ENCODE assay signal across 18 cellular contexts in genomic region chr9:134341929-134342745, GRCh38. TPM values are rescaled to one million over a fixed set of nuclear protein-coding genes. Genes with fewer than 3 reads are reported as not detected.
DNase-seq lines count a peak whose midpoint lies in the region; ATAC-seq, FAIRE-seq and TF ChIP-seq lines count a peak whose summit lies in the region.
"Had no signal": no experiment of that assay in that cellular context is flagged by ENCODE, and none has a peak within 500 bp of the region (broad histone marks: within the 10 kb centered on the region; RNA-seq: fewer than 3 reads in every experiment).

No MANE protein-coding gene starts in this region.

- H3K27me3 ChIP-seq in endodermal cell (ENCODE audit: control insufficient read depth, insufficient read depth, low read length, poor library complexity, severe bottlenecking): no peaks in the 10 kb centered on the region
- no peaks in the 10 kb centered on the region for H3K27me3 ChIP-seq in pancreas
- H3K27me3 ChIP-seq in upper lobe of left lung: no peaks in the 10 kb centered on the region

- H3K4me3 Mint-ChIP-seq in activated naive CD4-positive, alpha-beta T cell treated with anti-CD3 and anti-CD28 coated beads, Interleukin-2, amount 10 ng/mL, durations not matched to agents 7 days and 5 days: no peak overlapping the region
- no peak overlapping the region for H3K4me3 Mint-ChIP-seq in endodermal cell
- H3K4me3 Mint-ChIP-seq: activated CD4-positive, alpha-beta memory T cell treated with anti-CD3 and anti-CD28 coated beads, Interleukin-2, amount 10 ng/mL, durations not matched to agents 7 days and 5 days; activated T-cell treated with anti-CD3 and anti-CD28 coated beads, Interleukin-2, amount 50 U/mL, for 72 hours; CD4-positive, alpha-beta T cell had no signal

- H3K4me3 ChIP-seq in endodermal cell (ENCODE audit: low read length) (no peak overlapping the region), pancreas (no peak overlapping the region), upper lobe of left lung (no peak overlapping the region)
- H3K4me3 ChIP-seq: mucosa of descending colon had no signal

- H3K36me3 Mint-ChIP-seq in activated naive CD4-positive, alpha-beta T cell treated with anti-CD3 and anti-CD28 coated beads, Interleukin-2, amount 10 ng/mL, durations not matched to agents 7 days and 5 days: no peaks in the 10 kb centered on the region
- no peaks in the 10 kb centered on the region for H3K36me3 Mint-ChIP-seq in endodermal cell (ENCODE audit: low read depth)

- H3K27me3 Mint-ChIP-seq in activated naive CD4-positive, alpha-beta T cell treated with anti-CD3 and anti-CD28 coated beads, Interleukin-2, amount 10 ng/mL, durations not matched to agents 7 days and 5 days: peaks cover 8% of the 10 kb centered on the region
- H3K27me3 Mint-ChIP-seq in endodermal cell (ENCODE audit: insufficient read depth): no peaks in the 10 kb centered on the region
- H3K27me3 Mint-ChIP-seq: activated CD4-positive, alpha-beta memory T cell treated with anti-CD3 and anti-CD28 coated beads, Interleukin-2, amount 10 ng/mL, durations not matched to agents 7 days and 5 days; CD4-positive, alpha-beta T cell had no signal

- H3K9me3 Mint-ChIP-seq in activated naive CD4-positive, alpha-beta T cell treated with anti-CD3 and anti-CD28 coated beads, Interleukin-2, amount 10 ng/mL, durations not matched to agents 7 days and 5 days: no peaks in the 10 kb centered on the region
- no peaks in the 10 kb centered on the region for H3K9me3 Mint-ChIP-seq in endodermal cell
- H3K9me3 Mint-ChIP-seq: activated CD4-positive, alpha-beta memory T cell treated with anti-CD3 and anti-CD28 coated beads, Interleukin-2, amount 10 ng/mL, durations not matched to agents 7 days and 5 days; activated T-cell treated with anti-CD3 and anti-CD28 coated beads, Interleukin-2, amount 50 U/mL, for 72 hours; CD4-positive, alpha-beta T cell had no signal

- H3K36me3 ChIP-seq in endodermal cell (ENCODE audit: control insufficient read depth, insufficient read depth, low read length): no peaks in the 10 kb centered on the region
- H3K36me3 ChIP-seq in pancreas: no peaks in the 10 kb centered on the region
- no peaks in the 10 kb centered on the region for H3K36me3 ChIP-seq in upper lobe of left lung

- CTCF ChIA-PET in activated naive CD4-positive, alpha-beta T cell treated with anti-CD3 and anti-CD28 coated beads, Interleukin-2, amount 10 ng/mL, durations not matched to agents 7 days and 5 days (lab: Charles Lee): no interaction called here

- TF ChIP-seq CTCF in endodermal cell (conservative IDR thresholded peaks at IDR 0.05) (no peak), pancreas (IDR thresholded peaks at IDR 0.05) (no peak), upper lobe of left lung (IDR thresholded peaks at IDR 0.05) (no peak)

- H3K4me1 ChIP-seq in endodermal cell (ENCODE audit: control insufficient read depth, insufficient read depth, low read length) (no peaks in the 10 kb centered on the region), pancreas (peaks cover 26 to 41% (median 40%) of the 10 kb centered on the region in 3 donors), upper lobe of left lung (peaks cover 88 to 100% (median 94%) of the 10 kb centered on the region in 4 donors)

- H3K4me1 Mint-ChIP-seq in activated naive CD4-positive, alpha-beta T cell treated with anti-CD3 and anti-CD28 coated beads, Interleukin-2, amount 10 ng/mL, durations not matched to agents 7 days and 5 days: peaks cover 12% of the 10 kb centered on the region
- H3K4me1 Mint-ChIP-seq in endodermal cell: peaks cover 8% of the 10 kb centered on the region

- H3K9me3 ChIP-seq in endodermal cell (ENCODE audit: control insufficient read depth, low read length): no peaks in the 10 kb centered on the region
- H3K9me3 ChIP-seq in pancreas: no peaks in the 10 kb centered on the region
- H3K9me3 ChIP-seq in upper lobe of left lung: no peaks in the 10 kb centered on the region
- H3K9me3 ChIP-seq: mucosa of descending colon had no signal

- WGBS in endodermal cell (ENCODE audit: insufficient coverage in 1 of 2, insufficient read length in 1 of 2), 2 experiments: 93 to 99% methylated on average over 12 to 19 of the region's 19 CpGs
- 81 to 83% methylated on average over 19 of the region's 19 CpGs for WGBS in pancreas, 2 donors
- WGBS in upper lobe of left lung, 2 donors: 94 to 98% methylated on average over 10 to 18 of the region's 19 CpGs

- H3K27ac ChIP-seq in endodermal cell (ENCODE audit: low read depth, low read length): no peak overlapping the region
- peak overlapping the region; percentile 67 to 81 (median 72) for H3K27ac ChIP-seq in pancreas
- H3K27ac ChIP-seq in upper lobe of left lung: peak overlapping the region; percentile 74 to 90 (median 76)
- H3K27ac ChIP-seq: 22Rv1 had no signal

- intact Hi-C loops in pancreas (cut with DNase I): no loop called here

- no peak for DNase-seq in activated naive CD4-positive, alpha-beta T cell treated with anti-CD3 and anti-CD28 coated beads, Interleukin-2, amount 10 ng/mL, durations not matched to agents 7 days and 5 days
- DNase-seq in activated naive CD4-positive, alpha-beta T cell treated with anti-CD3 and anti-CD28 coated beads, Interleukin-2, amount 50 U/mL, for 16 hours: no peak
- DNase-seq in endodermal cell: no peak
- no peak for DNase-seq in pancreas
- no peak for DNase-seq in upper lobe of left lung
- no peak for DNase-seq in T-helper 1 cell
- no peak for DNase-seq in HuH-7.5 (ENCODE audit: low spot score)
- DNase-seq: activated CD4-positive, alpha-beta memory T cell treated with anti-CD3 and anti-CD28 coated beads, Interleukin-2, amount 10 ng/mL, durations not matched to agents 7 days and 5 days; activated T-cell treated with anti-CD3 and anti-CD28 coated beads, Interleukin-2, amount 50 U/mL, for 72 hours; CD4-positive, alpha-beta T cell; cerebellar nuclear complex; islet precursor cell; NCI-H1694 treated with DMSO at 0.1 percent for 48 hours; NCI-H526; PC-3 had no signal

- ATAC-seq in pancreas: no peak
- ATAC-seq in upper lobe of left lung (ENCODE audit: low FRiP score in 2 of 2): no peak
- ATAC-seq in GM21528 (IDR thresholded peaks at IDR 0.05; ENCODE audit: low FRiP score, unreplicated experiment): no peak
- ATAC-seq: activated T-cell treated with anti-CD3 and anti-CD28 coated beads, Interleukin-2, amount 50 U/mL, for 72 hours; PC-3 had no signal

- no peak overlapping the region for H3K9ac ChIP-seq in endodermal cell (ENCODE audit: extremely low read depth, low read length, poor library complexity, severe bottlenecking)

- H3K27ac Mint-ChIP-seq in activated naive CD4-positive, alpha-beta T cell treated with anti-CD3 and anti-CD28 coated beads, Interleukin-2, amount 10 ng/mL, durations not matched to agents 7 days and 5 days: peak overlapping the region; percentile 24
- peak overlapping the region; percentile 74 for H3K27ac Mint-ChIP-seq in endodermal cell
- H3K27ac Mint-ChIP-seq: activated CD4-positive, alpha-beta memory T cell treated with anti-CD3 and anti-CD28 coated beads, Interleukin-2, amount 10 ng/mL, durations not matched to agents 7 days and 5 days; activated T-cell treated with anti-CD3 and anti-CD28 coated beads, Interleukin-2, amount 50 U/mL, for 72 hours; CD4-positive, alpha-beta T cell had no signal

- no peak for TF ChIP-seq POLR2A in upper lobe of left lung (IDR thresholded peaks at IDR 0.05)

- FAIRE-seq in pancreas (lab: Jason Lieb, UNC): no peak

- TF ChIP-seq EP300 in upper lobe of left lung (IDR thresholded peaks at IDR 0.05): no peak

RNA-seq across cellular contexts. Expression of gene RXRA, which starts 15.9 kb away (rescaled TPM):
- total RNA-seq in endodermal cell (10 to 100 TPM; 58.3 to 70.6 TPM), pancreas (10 to 100 TPM; 20.2 to 34.1 (median 22.9) TPM), upper lobe of left lung (10 to 100 TPM; 43.8 to 92.7 (median 74.1) TPM)
- polyA plus RNA-seq in endodermal cell (2013, experiment 1 of 2): 37.4 TPM
- 33.9 TPM for polyA plus RNA-seq in endodermal cell (2013, experiment 2 of 2)
- polyA plus RNA-seq in pancreas: 10 to 100 TPM; 22.4 to 35.1 TPM
